Comparison of ENCODE assay signal across 8 cellular contexts in the genomic region with DNA sequence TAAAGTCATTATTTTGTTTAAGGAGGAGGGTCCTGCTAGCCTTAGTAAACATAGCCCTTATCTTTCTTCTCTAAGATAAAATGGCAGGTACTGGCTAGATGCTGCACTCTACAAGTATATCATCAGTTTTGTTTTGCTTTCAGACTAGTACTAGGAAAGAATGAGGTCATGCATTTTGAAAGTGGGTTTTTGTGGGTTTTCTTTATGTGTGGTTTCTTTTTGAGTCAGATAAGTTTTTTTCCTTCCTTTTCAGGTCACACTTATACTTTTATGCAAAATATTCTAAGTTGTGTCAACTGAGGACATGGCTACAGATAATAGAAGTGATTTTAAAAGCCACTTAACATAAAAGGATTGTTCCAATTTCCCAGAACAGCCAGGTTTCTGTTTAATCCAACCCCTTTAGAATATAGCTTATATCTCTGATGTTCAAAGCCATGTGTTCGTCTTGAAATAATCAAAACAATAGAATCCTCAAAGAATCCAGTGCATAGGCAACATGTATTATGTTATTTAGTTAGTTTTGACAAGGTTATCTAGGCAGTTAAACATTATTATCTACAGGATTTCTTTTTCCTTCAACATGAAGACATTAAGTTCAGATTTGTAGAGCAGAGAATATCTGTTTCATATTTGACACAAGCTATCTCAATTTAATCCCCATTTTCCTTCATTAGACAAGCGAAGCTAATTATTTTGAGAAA.
DNase-seq lines count a peak whose midpoint lies in the region; ATAC-seq and TF ChIP-seq lines count a peak whose summit lies in the region.

No MANE protein-coding gene starts in this region.

- peak; percentile 66 for DNase-seq in GM13977 (ENCODE audit: low spot score)
- no peak for DNase-seq in foreskin keratinocyte
- DNase-seq in upper lobe of right lung: no peak
- DNase-seq in NCI-H1436 treated with DMSO at 0.1 percent for 48 hours (lab: John Stamatoyannopoulos, UW): no peak
- no peak for DNase-seq in upper lobe of left lung
- no peak for DNase-seq in NCI-H524 treated with DMSO at 0.1 percent for 48 hours (lab: John Stamatoyannopoulos, UW)

- in situ Hi-C loops in GM13977 (cut with MboI; ENCODE audit: low pct_unique_long_range_greater_than_20kb, low sequenced_read_pairs, unreplicated experiment): no loop called here

- no peak overlapping the region for H3K9ac ChIP-seq in HUES48 (ENCODE audit: low read depth, low read length)

- intact Hi-C loops in upper lobe of right lung (cut with DNase I): no loop called here

- H3K27ac ChIP-seq in HUES48 (ENCODE audit: low read depth, low read length): peak overlapping the region; percentile 39
- H3K27ac ChIP-seq in foreskin keratinocyte: no peak overlapping the region
- no peak overlapping the region for H3K27ac ChIP-seq in upper lobe of right lung
- H3K27ac ChIP-seq in upper lobe of left lung: no peak overlapping the region

- H3K27me3 ChIP-seq in HUES48 (ENCODE audit: control insufficient read depth, insufficient read depth, low read length): no peaks in the 10 kb centered on the region
- H3K27me3 ChIP-seq in foreskin keratinocyte: no peaks in the 10 kb centered on the region
- H3K27me3 ChIP-seq in upper lobe of right lung: no peaks in the 10 kb centered on the region
- H3K27me3 ChIP-seq in upper lobe of left lung: no peaks in the 10 kb centered on the region

- H3K9me3 ChIP-seq in HUES48 (ENCODE audit: control insufficient read depth, insufficient read depth, low read length): no peaks in the 10 kb centered on the region
- H3K9me3 ChIP-seq in upper lobe of right lung: no peaks in the 10 kb centered on the region
- H3K9me3 ChIP-seq in upper lobe of left lung: no peaks in the 10 kb centered on the region

- WGBS in upper lobe of left lung, 2 donors: 76 to 77% methylated on average over 2 of the region's 2 CpGs

- peak; percentile 97 for ATAC-seq in GM21576 (IDR thresholded peaks at IDR 0.05; ENCODE audit: unreplicated experiment)
- ATAC-seq in foreskin keratinocyte: peak; percentile 14
- no peak for ATAC-seq in upper lobe of right lung
- no peak for ATAC-seq in upper lobe of left lung (ENCODE audit: low FRiP score in 2 of 2)

- no peak for TF ChIP-seq POLR2A in upper lobe of left lung (IDR thresholded peaks at IDR 0.05)

- no peaks in the 10 kb centered on the region for H3K36me3 ChIP-seq in HUES48 (ENCODE audit: control insufficient read depth, insufficient read depth, low read length)
- no peaks in the 10 kb centered on the region for H3K36me3 ChIP-seq in upper lobe of right lung
- H3K36me3 ChIP-seq in upper lobe of left lung: no peaks in the 10 kb centered on the region

- TF ChIP-seq CTCF in GM13977 (IDR thresholded peaks at IDR 0.05; ENCODE audit: extremely low read depth, insufficient read depth, missing control alignments) (no peak), foreskin keratinocyte (conservative IDR thresholded peaks at IDR 0.05) (no peak), upper lobe of right lung (IDR thresholded peaks at IDR 0.05) (no peak), upper lobe of left lung (IDR thresholded peaks at IDR 0.05) (no peak)

- no peak for TF ChIP-seq EP300 in upper lobe of left lung (IDR thresholded peaks at IDR 0.05)

- H3K4me3 ChIP-seq in HUES48 (ENCODE audit: low read depth, low read length) (no peak overlapping the region), upper lobe of right lung (no peak overlapping the region), upper lobe of left lung (no peak overlapping the region)

- H3K4me1 ChIP-seq in HUES48 (ENCODE audit: control insufficient read depth, insufficient read depth, low read length): no peaks in the 10 kb centered on the region
- H3K4me1 ChIP-seq in foreskin keratinocyte: peaks cover 12% of the 10 kb centered on the region
- peaks cover 15% of the 10 kb centered on the region for H3K4me1 ChIP-seq in upper lobe of right lung
- peaks cover 8 to 16% (median 15%) of the 10 kb centered on the region in 4 donors for H3K4me1 ChIP-seq in upper lobe of left lung

Comparison
In these comparisons a context has a peak if more than half of its experiments do, and no peak if none do; other contexts are left out.
1. ATAC-seq: peak in GM21576 (single experiment) and foreskin keratinocyte (single experiment); none in upper lobe of right lung (single experiment) and upper lobe of left lung (0 of 2).